ENCODE assay signal across 24 cellular contexts in the genomic region with DNA sequence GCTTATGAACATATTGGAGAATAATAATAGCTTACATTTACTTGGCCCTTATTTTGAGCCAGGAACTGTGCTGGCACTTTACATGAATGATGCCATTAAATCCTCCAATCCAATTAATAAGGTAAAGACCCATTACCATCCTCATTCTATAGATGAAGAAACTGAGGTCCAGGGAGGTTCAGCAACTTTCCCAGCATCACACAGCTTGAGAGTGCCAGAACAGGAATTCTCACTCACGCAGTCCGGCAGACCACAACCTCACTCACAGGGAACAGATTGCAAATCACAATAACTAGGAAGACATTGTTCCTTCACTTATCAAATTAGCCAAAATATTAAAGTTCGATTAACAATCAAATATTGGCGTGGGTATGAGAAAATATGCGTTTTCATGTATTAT. TPM values are rescaled to one million over a fixed set of nuclear protein-coding genes. Genes with fewer than 3 reads are reported as not detected.
"Had no signal": no experiment of that assay in that cellular context is flagged by ENCODE, and none has a peak within 500 bp of the region (broad histone marks: within the 10 kb centered on the region; RNA-seq: fewer than 3 reads in every experiment).

No MANE protein-coding gene starts in this region.

- H3K27me3 ChIP-seq: MG63 had no signal

- H3K36me3 ChIP-seq: MG63 had no signal

- H3K4me3 ChIP-seq: MG63 had no signal

- ATAC-seq: activated CD4-positive, alpha-beta T cell treated with anti-CD3 and anti-CD28 coated beads for 36 hours; activated CD8-positive, alpha-beta memory T cell treated with anti-CD3 and anti-CD28 coated beads, Interleukin-2, amount 10 ng/mL, durations not matched to agents 7 days and 5 days; T-helper 17 cell had no signal

- DNase-seq: activated B cell treated with CpG ODN at 0.5 μM for 24 hours; activated CD4-positive, alpha-beta T cell treated with anti-CD3 and anti-CD28 coated beads for 36 hours; activated CD4-positive, alpha-beta T cell treated with anti-CD3 and anti-CD28 coated beads, Interleukin-2, amount 50 U/mL, for 1 hour; activated CD8-positive, alpha-beta memory T cell treated with anti-CD3 and anti-CD28 coated beads, Interleukin-2, amount 10 ng/mL, durations not matched to agents 7 days and 5 days; activated effector memory CD4-positive, alpha-beta T cell treated with Interleukin-2 at 50 U/mL for 16 hours; activated naive CD4-positive, alpha-beta T cell treated with Interleukin-2 at 50 U/mL for 16 hours; activated T-cell treated with anti-CD3 and anti-CD28 coated beads, Interleukin-2, amount 50 U/mL, for 24 hours; amygdala; MG63; NCI-H1105; NCI-H1436; NCI-H1694 treated with DMSO at 0.1 percent for 48 hours; NCI-H2029 treated with DMSO at 0.1 percent for 48 hours; NCI-H345; NCI-H510A; NCI-H526 treated with DMSO at 0.1 percent for 48 hours; NCI-H82; SHP77 treated with DMSO at 0.1 percent for 48 hours; T-helper 17 cell; T-helper 9 cell had no signal

- FAIRE-seq: astrocyte had no signal

- H3K9me3 ChIP-seq: MG63 had no signal

RNA-seq across cellular contexts. Expression of a gene that starts 18.3 kb away (rescaled TPM):
- total RNA-seq: activated B cell treated with CpG ODN at 0.5 μM for 24 hours; activated CD4-positive, alpha-beta T cell treated with anti-CD3 and anti-CD28 coated beads for 36 hours; activated CD8-positive, alpha-beta memory T cell treated with anti-CD3 and anti-CD28 coated beads, Interleukin-2, amount 10 ng/mL, durations not matched to agents 7 days and 5 days; activated T-helper 1 cell treated with anti-CD3 and anti-CD28 coated beads, Interleukin-12 subunit alpha, Interleukin-12 subunit beta, Interleukin-2, Interleukin-4 antibody, amounts not matched to agents 30 ng/mL and 10 ng/mL and 1 ng/mL, durations not matched to agents 14 hours and 24 hours and 36 hours; OCI-LY7; RPMI7951; T-helper 17 cell had no signal
